In the genomic region with DNA sequence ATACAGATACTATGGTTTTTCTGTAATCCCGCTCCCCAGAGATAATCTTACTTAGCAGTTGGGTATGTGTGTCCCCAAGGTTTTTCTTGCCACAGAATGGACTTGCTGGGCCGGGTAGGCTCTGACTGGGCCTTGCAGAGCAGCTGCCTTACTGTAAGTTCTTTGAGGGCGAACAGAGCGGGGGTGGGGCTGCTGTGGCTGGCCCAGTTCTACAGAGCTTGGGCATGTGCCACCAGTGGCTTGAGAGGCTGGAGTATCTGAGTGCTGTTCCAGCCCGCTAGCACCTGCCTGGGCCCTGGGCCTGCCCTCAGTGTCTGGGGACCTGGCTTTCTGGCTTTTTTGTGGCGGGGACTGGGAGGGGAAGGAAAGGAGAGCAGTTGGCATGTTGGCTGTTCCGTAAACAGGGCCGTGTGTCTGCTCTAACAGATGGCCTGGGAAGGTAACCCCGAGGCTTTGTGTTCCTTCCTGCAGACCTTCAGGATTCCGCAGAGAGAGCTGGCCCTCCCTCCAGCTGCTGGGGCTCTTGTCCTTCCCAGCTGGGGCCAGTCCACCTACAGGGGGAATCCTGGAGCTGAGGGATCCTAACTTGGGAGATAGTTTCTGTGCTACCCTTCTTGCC, we compare ENCODE assay signal across 7 cellular contexts. TPM values are rescaled to one million over a fixed set of nuclear protein-coding genes. Genes with fewer than 3 reads are reported as not detected.
DNase-seq lines count a peak whose midpoint lies in the region; ATAC-seq and TF ChIP-seq lines count a peak whose summit lies in the region.
"Not testable (repeated sequence)": the region's sequence is repeated elsewhere in the genome, so short reads cannot be mapped to it uniquely, and the experiment has no call there.

No MANE protein-coding gene starts in this region.

- H4K20me1 ChIP-seq in GM23338 (replicated peaks; ENCODE audit: insufficient read depth), result not testable (repeated sequence)

- H3K27me3 Mint-ChIP-seq in GM23338 (ENCODE audit: insufficient read depth, low read depth, poor library complexity), result not testable (repeated sequence)

- H3K4me1 Mint-ChIP-seq in GM23338, result peaks cover 13% of the 10 kb centered on the region

- ATAC-seq in GM23338 (peak; percentile 7), Panc1 (peak; percentile 35), body of pancreas (peak; percentile 29), Right ventricle myocardium superior (ENCODE audit: poor library complexity) (peak; percentile 17), left lung (peak; percentile 55), mucosa of descending colon (peak; percentile 15), sciatic nerve (peak; percentile 39)

- CTCF ChIA-PET in Panc1 (lab: Charles Lee), result not testable (repeated sequence)

- H3F3A ChIP-seq in GM23338 (replicated peaks; ENCODE audit: low read depth), result not testable (repeated sequence)

- H3K27ac ChIP-seq in GM23338 (ENCODE audit: low read depth); Panc1 (ENCODE audit: low read length); body of pancreas; left lung: not testable (repeated sequence)

- BruUV-seq in Panc1 (replicated peaks; lab: Mats Ljungman, UMichigan), result not testable (repeated sequence)

- H3K9me2 ChIP-seq in GM23338 (ENCODE audit: insufficient read depth), result not testable (repeated sequence)

- WGBS in body of pancreas, 2 donors, result no CpG with 5 or more reads among the region's 10 CpGs

- in situ Hi-C loops in Panc1 (cut with HindIII; ENCODE audit: low pct_unique_long_range_greater_than_20kb, low sequenced_read_pairs), result not testable (repeated sequence)

- intact Hi-C loops in Panc1 (cut with micrococcal nuclease; ENCODE audit: unreplicated experiment); body of pancreas (cut with DNase I); Right ventricle myocardium superior (cut with DNase I); left lung (cut with DNase I); mucosa of descending colon (cut with DNase I, micrococcal nuclease); sciatic nerve (cut with DNase I): not testable (repeated sequence)

- H3K27me3 ChIP-seq in GM23338 (ENCODE audit: insufficient read depth); Panc1 (ENCODE audit: control insufficient read depth, insufficient read depth, low read length); body of pancreas; left lung: not testable (repeated sequence)

- H2AFZ ChIP-seq in GM23338, result not testable (repeated sequence)

- not testable (repeated sequence) for H3K4me3 Mint-ChIP-seq in GM23338

- H3K36me3 Mint-ChIP-seq in GM23338 (ENCODE audit: low read depth), result not testable (repeated sequence)

- not testable (repeated sequence) for TF ChIP-seq CTCF in GM23338 (conservative IDR thresholded peaks at IDR 0.05; ENCODE audit: low read depth in 2 of 2); Panc1 (IDR thresholded peaks at IDR 0.05); body of pancreas (IDR thresholded peaks at IDR 0.05); left lung (IDR thresholded peaks at IDR 0.05); mucosa of descending colon (IDR thresholded peaks at IDR 0.05)

- H3K79me2 ChIP-seq in GM23338 (replicated peaks; ENCODE audit: insufficient read depth), result peaks cover 10% of the 10 kb centered on the region; the same call in 1 of the 2 replicates

- not testable (repeated sequence) for H3K9me3 Mint-ChIP-seq in GM23338

- H3K4me1 ChIP-seq in GM23338 (ENCODE audit: insufficient read depth); Panc1 (ENCODE audit: control insufficient read depth, insufficient read depth, low read length); left lung; mucosa of descending colon (ENCODE audit: low read depth): not testable (repeated sequence)
- peaks cover 15% of the 10 kb centered on the region for H3K4me1 ChIP-seq in body of pancreas

- not testable (repeated sequence) for H3K9me3 ChIP-seq in Panc1 (ENCODE audit: control insufficient read depth, insufficient read depth, low read depth, low read length); body of pancreas; left lung; mucosa of descending colon

- not testable (repeated sequence) for H3K27ac Mint-ChIP-seq in GM23338

- not testable (repeated sequence) for DNase-seq in GM23338 (ENCODE audit: low spot score); Panc1 (ENCODE audit: low read depth, low spot score); body of pancreas; Right ventricle myocardium superior; left lung; mucosa of descending colon; sciatic nerve (ENCODE audit: low spot score)

- H3K36me3 ChIP-seq in GM23338 (ENCODE audit: insufficient read depth); Panc1 (ENCODE audit: control insufficient read depth, insufficient read depth, low read length); body of pancreas (replicated peaks in 1 of 2; ENCODE audit: insufficient read depth in 1 of 2, low read depth in 2 of 2); mucosa of descending colon (ENCODE audit: low read depth): not testable (repeated sequence)
- peaks cover 0 to 21% of the 10 kb centered on the region in 2 donors for H3K36me3 ChIP-seq in left lung

- H3K4me2 ChIP-seq in GM23338, result not testable (repeated sequence)

- H3K4me3 ChIP-seq in GM23338; Panc1 (ENCODE audit: low read depth in 2 of 2, low read length in 2 of 2); body of pancreas; left lung; mucosa of descending colon: not testable (repeated sequence)

- TF ChIP-seq POLR2A in body of pancreas (IDR thresholded peaks at IDR 0.05), result not testable (repeated sequence)

- POLR2A ChIA-PET in Panc1 (lab: Charles Lee), result not testable (repeated sequence)

RNA-seq across cellular contexts. Expression of gene HIC2, which starts 23.0 kb away (rescaled TPM):
- 28.0 and 34.0 TPM in 2 replicates for total RNA-seq in GM23338 (2014; rRNA removed; shearing (Covaris generic))
- polyA plus RNA-seq in GM23338 (2016; fragmentation: Nextera tagmentation; extraction: Ambion mirVana), result 7.7 and 8.0 TPM in 2 replicates
- total RNA-seq in Panc1 (2021; ENCODE audit: unreplicated experiment) (7.3 TPM), body of pancreas (1 to 10 TPM; 2.9 to 4.0 TPM), Right ventricle myocardium superior (1.4 TPM), left lung (1 to 10 TPM; 3.4 to 4.1 TPM), mucosa of descending colon (1 to 10 TPM; 6.0 to 6.2 (median 6.0) TPM), sciatic nerve (4.8 TPM)
- polyA plus RNA-seq in Panc1 (2012; ENCODE audit: insufficient read length), result 4.0 TPM

RNA-seq across cellular contexts. Expression of gene TMEM191C, which starts 27.1 kb away (rescaled TPM):
- total RNA-seq in GM23338 (2014; rRNA removed; shearing (Covaris generic)), result 1.1 and 2.8 TPM in 2 replicates
- polyA plus RNA-seq in GM23338 (2016; fragmentation: Nextera tagmentation; extraction: Ambion mirVana), result 2.5 and 6.1 TPM in 2 replicates
- total RNA-seq in Panc1 (2021; ENCODE audit: unreplicated experiment), result 2.9 TPM
- polyA plus RNA-seq in Panc1 (2012; ENCODE audit: insufficient read length), result 1.4 TPM
- under 1 TPM in 1 of 2 donors, not detected in 1; 0.33 TPM for total RNA-seq in body of pancreas
- 0.65 TPM for total RNA-seq in Right ventricle myocardium superior
- total RNA-seq in left lung, result 1 to 10 TPM; 1.6 to 1.8 TPM
- 1 to 10 TPM; 1.3 to 2.9 (median 2.1) TPM for total RNA-seq in mucosa of descending colon
- 1.4 TPM for total RNA-seq in sciatic nerve

RNA-seq across cellular contexts. Expression of gene RIMBP3B, which starts 56.6 kb away (rescaled TPM):
- 0.04 and 0.10 TPM in 2 replicates for total RNA-seq in GM23338 (2014; rRNA removed; shearing (Covaris generic))
- polyA plus RNA-seq in GM23338 (2016; fragmentation: Nextera tagmentation; extraction: Ambion mirVana), result 0.09 and 0.21 TPM in 2 replicates
- total RNA-seq in Panc1 (2021; ENCODE audit: unreplicated experiment) (0.54 TPM), body of pancreas (not detected), Right ventricle myocardium superior (not detected), left lung (under 1 TPM; 0.10 to 0.32 TPM), mucosa of descending colon (under 1 TPM in 1 of 3 donors, not detected in 2; 0.09 TPM), sciatic nerve (not detected)
- not detected for polyA plus RNA-seq in Panc1 (2012; ENCODE audit: insufficient read length)
